Comparison of ENCODE assay signal across 7 cellular contexts in the genomic region with DNA sequence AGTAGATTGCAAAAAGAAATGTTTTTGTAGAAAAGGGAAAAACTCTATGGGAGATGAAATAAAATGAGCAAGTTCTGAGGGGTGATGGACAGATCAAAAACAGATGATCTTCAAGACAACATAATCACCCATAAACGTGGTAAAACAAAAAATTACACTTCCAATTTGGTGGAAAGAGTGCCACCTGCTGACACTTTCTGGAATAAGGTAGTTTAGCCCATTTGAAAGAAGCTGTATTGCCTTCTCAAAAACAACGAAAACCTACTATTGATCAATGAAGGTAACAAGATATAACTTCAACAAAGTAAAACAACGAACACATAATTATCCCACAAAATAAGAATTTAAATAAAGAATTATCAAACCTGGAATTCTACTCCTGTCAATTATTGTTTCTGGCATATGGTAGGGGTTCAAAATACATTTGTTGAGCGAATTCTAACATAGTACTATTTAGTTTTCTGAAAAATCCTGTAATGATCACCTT.
A peak's percentile ranks its signal among the peaks of the same experiment; 100 is the strongest.
DNase-seq lines count a peak whose midpoint lies in the region; ATAC-seq lines count a peak whose summit lies in the region.

No MANE protein-coding gene starts in this region.

- no peaks in the 10 kb centered on the region for H3K9me3 Mint-ChIP-seq in activated naive CD8-positive, alpha-beta T cell treated with anti-CD3 and anti-CD28 coated beads, Interleukin-2, amount 50 U/mL, for 24 hours

- H3K4me1 Mint-ChIP-seq in activated naive CD8-positive, alpha-beta T cell treated with anti-CD3 and anti-CD28 coated beads, Interleukin-2, amount 50 U/mL, for 24 hours, result peaks cover 43% of the 10 kb centered on the region

- peaks cover 17% of the 10 kb centered on the region for H3K36me3 Mint-ChIP-seq in activated naive CD8-positive, alpha-beta T cell treated with anti-CD3 and anti-CD28 coated beads, Interleukin-2, amount 50 U/mL, for 24 hours (ENCODE audit: low read depth)

- H3K27ac Mint-ChIP-seq in activated naive CD8-positive, alpha-beta T cell treated with anti-CD3 and anti-CD28 coated beads, Interleukin-2, amount 50 U/mL, for 24 hours, result no peak overlapping the region

- no peak for ATAC-seq in activated naive CD8-positive, alpha-beta T cell treated with anti-CD3 and anti-CD28 coated beads, Interleukin-2, amount 50 U/mL, for 24 hours
- ATAC-seq in HG03457 (IDR thresholded peaks at IDR 0.05; ENCODE audit: unreplicated experiment), result no peak

- DNase-seq in EH (ENCODE audit: low read depth) (peak; percentile 70), HUDEP-2 (lab: John Stamatoyannopoulos, UW; ENCODE audit: unreplicated experiment in 76 of 76) (peak in 43 of 76 experiments; percentile 1 to 67 (median 30)), SHP77 (lab: John Stamatoyannopoulos, UW) (peak; percentile 6 to 20), iris pigment epithelial cell (ENCODE audit: low read depth) (peak; percentile 61)
- DNase-seq in activated naive CD8-positive, alpha-beta T cell treated with anti-CD3 and anti-CD28 coated beads, Interleukin-2, amount 50 U/mL, for 24 hours, result peak; percentile 65
- peak; percentile 73 for DNase-seq in stimulated activated CD4-positive, alpha-beta T cell treated with anti-CD3 and anti-CD28 coated beads, Interleukin-4, amount 100 ng/mL, for 24 hours

- no peaks in the 10 kb centered on the region for H3K27me3 Mint-ChIP-seq in activated naive CD8-positive, alpha-beta T cell treated with anti-CD3 and anti-CD28 coated beads, Interleukin-2, amount 50 U/mL, for 24 hours

- peak overlapping the region; percentile 32 for H3K4me3 Mint-ChIP-seq in activated naive CD8-positive, alpha-beta T cell treated with anti-CD3 and anti-CD28 coated beads, Interleukin-2, amount 50 U/mL, for 24 hours

Comparison
In these comparisons a context has a peak if more than half of its experiments do, and no peak if none do; other contexts are left out.
1. DNase-seq: peak in every context shown above with its lines; median percentile 73 in stimulated activated CD4-positive, alpha-beta T cell treated with anti-CD3 and anti-CD28 coated beads, Interleukin-4, amount 100 ng/mL, for 24 hours; 70 in EH; 65 in activated naive CD8-positive, alpha-beta T cell treated with anti-CD3 and anti-CD28 coated beads, Interleukin-2, amount 50 U/mL, for 24 hours; 61 in iris pigment epithelial cell; 30 in HUDEP-2; 13 in SHP77.